In the genomic region with DNA sequence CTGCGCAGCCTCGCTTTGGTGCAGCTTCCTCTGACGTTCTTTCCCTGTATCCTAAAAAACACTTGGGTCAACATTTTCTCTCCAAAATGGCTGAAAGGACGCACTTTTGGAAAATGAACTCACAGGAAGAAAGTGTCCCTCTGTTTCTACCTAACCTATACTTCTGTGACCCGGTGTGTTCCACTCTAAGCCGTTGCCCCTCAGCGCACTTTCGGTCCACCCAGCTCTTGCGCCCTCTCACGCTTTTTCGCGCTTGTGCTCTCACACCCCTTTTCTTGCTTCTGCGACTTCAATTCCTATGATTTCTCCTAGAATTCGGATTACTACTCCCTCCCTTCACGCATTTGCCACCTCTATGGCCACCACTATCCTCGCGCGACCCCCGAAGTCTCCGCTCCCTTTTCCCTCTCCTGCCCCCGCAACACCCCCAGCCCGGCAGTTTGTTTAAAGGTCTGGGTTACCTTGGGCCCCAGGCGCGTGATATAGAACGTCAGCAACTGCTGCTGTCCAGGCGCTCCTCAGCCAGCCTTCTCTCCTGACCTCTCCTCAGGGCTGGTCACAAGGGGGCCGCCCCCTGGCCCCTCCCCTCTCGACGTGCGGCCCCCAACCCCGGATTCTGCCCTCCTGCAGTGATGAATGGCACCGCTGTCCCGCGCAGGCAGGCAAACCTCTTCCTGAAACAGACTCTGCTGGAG, we compare ENCODE assay signal across 1 cellular context.
TF ChIP-seq lines count a peak whose summit lies in the region.

A gene (minus strand): TSS at position 534 of the 695 bp plus-strand sequence. CDS start 909 bp downstream, outside the sequence.

TF ChIP-seq in HEK293, 187 proteins besides CTCF, POLR2A, EP300 and RAD21 (continued from another document):
- TF ChIP-seq ZNF521 (tag by site-specific recombination; IDR thresholded peaks at IDR 0.05) (no peak), KLF1 (tag by site-specific recombination; IDR thresholded peaks at IDR 0.05) (no peak), ZFHX2 (tag by site-specific recombination; conservative IDR thresholded peaks at IDR 0.05) (no peak), ZNF785 (tag by site-specific recombination; IDR thresholded peaks at IDR 0.05) (no peak), ZNF600 (tag by site-specific recombination; IDR thresholded peaks at IDR 0.05) (no peak), BCL11A (tag by site-specific recombination; IDR thresholded peaks at IDR 0.05; ENCODE audit: low read depth) (no peak), SP2 (tag by site-specific recombination; IDR thresholded peaks at IDR 0.05) (peak; percentile 45), ZNF211 (tag by site-specific recombination; IDR thresholded peaks at IDR 0.05; ENCODE audit: low read depth) (no peak), ZNF473 (tag by site-specific recombination; IDR thresholded peaks at IDR 0.05) (no peak), GFI1B (tag by site-specific recombination; IDR thresholded peaks at IDR 0.05) (no peak), ZNF707 (tag by site-specific recombination; IDR thresholded peaks at IDR 0.05) (no peak), ZBTB17 (tag by site-specific recombination; IDR thresholded peaks at IDR 0.05) (no peak), ZNF558 (tag by site-specific recombination; IDR thresholded peaks at IDR 0.05) (no peak), KLF8 (tag by site-specific recombination; IDR thresholded peaks at IDR 0.05) (no peak), ZNF623 (tag by site-specific recombination; IDR thresholded peaks at IDR 0.05) (no peak), ZFP37 (tag by site-specific recombination; IDR thresholded peaks at IDR 0.05) (no peak), IKZF3 (tag by site-specific recombination; IDR thresholded peaks at IDR 0.05) (no peak), SP7 (tag by site-specific recombination; IDR thresholded peaks at IDR 0.05) (no peak), GLIS1 (tag by site-specific recombination; IDR thresholded peaks at IDR 0.05) (peak; percentile 55), ZBTB1 (tag by site-specific recombination; IDR thresholded peaks at IDR 0.05) (no peak), ZNF654 (tag by site-specific recombination; IDR thresholded peaks at IDR 0.05; ENCODE audit: low read depth) (no peak), ZSCAN23 (tag by site-specific recombination; IDR thresholded peaks at IDR 0.05) (no peak), ZEB2 (tag by site-specific recombination; IDR thresholded peaks at IDR 0.05) (no peak), ZNF768 (tag by site-specific recombination; IDR thresholded peaks at IDR 0.05) (no peak), ZBTB20 (tag by site-specific recombination; IDR thresholded peaks at IDR 0.05) (no peak), ZNF776 (tag by site-specific recombination; IDR thresholded peaks at IDR 0.05; ENCODE audit: borderline replicate concordance) (no peak), SALL2 (tag by site-specific recombination; IDR thresholded peaks at IDR 0.05; ENCODE audit: borderline replicate concordance) (no peak), ZNF112 (tag by site-specific recombination; IDR thresholded peaks at IDR 0.05) (no peak), BCL11B (tag by site-specific recombination; IDR thresholded peaks at IDR 0.05; ENCODE audit: low read depth) (no peak), ZNF10 (tag by site-specific recombination; IDR thresholded peaks at IDR 0.05) (no peak), ZNF335 (tag by site-specific recombination; conservative IDR thresholded peaks at IDR 0.05) (peak; percentile 67), TRIM28 (IDR thresholded peaks at IDR 0.05; ENCODE audit: borderline replicate concordance, low read length) (no peak), ZBTB8A (tag by site-specific recombination; IDR thresholded peaks at IDR 0.05) (peak; percentile 21; the same call in 1 of the 2 replicates)
- TF ChIP-seq, protein P1, sequence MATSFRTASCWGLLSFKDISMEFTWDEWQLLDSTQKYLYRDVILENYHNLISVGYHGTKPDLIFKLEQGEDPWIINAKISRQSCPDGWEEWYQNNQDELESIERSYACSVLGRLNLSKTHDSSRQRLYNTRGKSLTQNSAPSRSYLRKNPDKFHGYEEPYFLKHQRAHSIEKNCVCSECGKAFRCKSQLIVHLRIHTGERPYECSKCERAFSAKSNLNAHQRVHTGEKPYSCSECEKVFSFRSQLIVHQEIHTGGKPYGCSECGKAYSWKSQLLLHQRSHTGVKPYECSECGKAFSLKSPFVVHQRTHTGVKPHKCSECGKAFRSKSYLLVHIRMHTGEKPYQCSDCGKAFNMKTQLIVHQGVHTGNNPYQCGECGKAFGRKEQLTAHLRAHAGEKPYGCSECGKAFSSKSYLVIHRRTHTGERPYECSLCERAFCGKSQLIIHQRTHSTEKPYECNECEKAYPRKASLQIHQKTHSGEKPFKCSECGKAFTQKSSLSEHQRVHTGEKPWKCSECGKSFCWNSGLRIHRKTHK (tag by site-specific recombination; IDR thresholded peaks at IDR 0.05): no peak
- TF ChIP-seq, protein P2, sequence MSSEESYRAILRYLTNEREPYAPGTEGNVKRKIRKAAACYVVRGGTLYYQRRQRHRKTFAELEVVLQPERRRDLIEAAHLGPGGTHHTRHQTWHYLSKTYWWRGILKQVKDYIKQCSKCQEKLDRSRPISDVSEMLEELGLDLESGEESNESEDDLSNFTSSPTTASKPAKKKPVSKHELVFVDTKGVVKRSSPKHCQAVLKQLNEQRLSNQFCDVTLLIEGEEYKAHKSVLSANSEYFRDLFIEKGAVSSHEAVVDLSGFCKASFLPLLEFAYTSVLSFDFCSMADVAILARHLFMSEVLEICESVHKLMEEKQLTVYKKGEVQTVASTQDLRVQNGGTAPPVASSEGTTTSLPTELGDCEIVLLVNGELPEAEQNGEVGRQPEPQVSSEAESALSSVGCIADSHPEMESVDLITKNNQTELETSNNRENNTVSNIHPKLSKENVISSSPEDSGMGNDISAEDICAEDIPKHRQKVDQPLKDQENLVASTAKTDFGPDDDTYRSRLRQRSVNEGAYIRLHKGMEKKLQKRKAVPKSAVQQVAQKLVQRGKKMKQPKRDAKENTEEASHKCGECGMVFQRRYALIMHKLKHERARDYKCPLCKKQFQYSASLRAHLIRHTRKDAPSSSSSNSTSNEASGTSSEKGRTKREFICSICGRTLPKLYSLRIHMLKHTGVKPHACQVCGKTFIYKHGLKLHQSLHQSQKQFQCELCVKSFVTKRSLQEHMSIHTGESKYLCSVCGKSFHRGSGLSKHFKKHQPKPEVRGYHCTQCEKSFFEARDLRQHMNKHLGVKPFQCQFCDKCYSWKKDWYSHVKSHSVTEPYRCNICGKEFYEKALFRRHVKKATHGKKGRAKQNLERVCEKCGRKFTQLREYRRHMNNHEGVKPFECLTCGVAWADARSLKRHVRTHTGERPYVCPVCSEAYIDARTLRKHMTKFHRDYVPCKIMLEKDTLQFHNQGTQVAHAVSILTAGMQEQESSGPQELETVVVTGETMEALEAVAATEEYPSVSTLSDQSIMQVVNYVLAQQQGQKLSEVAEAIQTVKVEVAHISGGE (tag by site-specific recombination; conservative IDR thresholded peaks at IDR 0.05; ENCODE audit: low read depth): peak; percentile 41
- TF ChIP-seq, protein P3, sequence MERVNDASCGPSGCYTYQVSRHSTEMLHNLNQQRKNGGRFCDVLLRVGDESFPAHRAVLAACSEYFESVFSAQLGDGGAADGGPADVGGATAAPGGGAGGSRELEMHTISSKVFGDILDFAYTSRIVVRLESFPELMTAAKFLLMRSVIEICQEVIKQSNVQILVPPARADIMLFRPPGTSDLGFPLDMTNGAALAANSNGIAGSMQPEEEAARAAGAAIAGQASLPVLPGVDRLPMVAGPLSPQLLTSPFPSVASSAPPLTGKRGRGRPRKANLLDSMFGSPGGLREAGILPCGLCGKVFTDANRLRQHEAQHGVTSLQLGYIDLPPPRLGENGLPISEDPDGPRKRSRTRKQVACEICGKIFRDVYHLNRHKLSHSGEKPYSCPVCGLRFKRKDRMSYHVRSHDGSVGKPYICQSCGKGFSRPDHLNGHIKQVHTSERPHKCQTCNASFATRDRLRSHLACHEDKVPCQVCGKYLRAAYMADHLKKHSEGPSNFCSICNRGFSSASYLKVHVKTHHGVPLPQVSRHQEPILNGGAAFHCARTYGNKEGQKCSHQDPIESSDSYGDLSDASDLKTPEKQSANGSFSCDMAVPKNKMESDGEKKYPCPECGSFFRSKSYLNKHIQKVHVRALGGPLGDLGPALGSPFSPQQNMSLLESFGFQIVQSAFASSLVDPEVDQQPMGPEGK (tag by site-specific recombination; IDR thresholded peaks at IDR 0.05): 0 out of 2 replicates have a peak, but pooled peaks have one; percentile 23
- TF ChIP-seq, protein P4, sequence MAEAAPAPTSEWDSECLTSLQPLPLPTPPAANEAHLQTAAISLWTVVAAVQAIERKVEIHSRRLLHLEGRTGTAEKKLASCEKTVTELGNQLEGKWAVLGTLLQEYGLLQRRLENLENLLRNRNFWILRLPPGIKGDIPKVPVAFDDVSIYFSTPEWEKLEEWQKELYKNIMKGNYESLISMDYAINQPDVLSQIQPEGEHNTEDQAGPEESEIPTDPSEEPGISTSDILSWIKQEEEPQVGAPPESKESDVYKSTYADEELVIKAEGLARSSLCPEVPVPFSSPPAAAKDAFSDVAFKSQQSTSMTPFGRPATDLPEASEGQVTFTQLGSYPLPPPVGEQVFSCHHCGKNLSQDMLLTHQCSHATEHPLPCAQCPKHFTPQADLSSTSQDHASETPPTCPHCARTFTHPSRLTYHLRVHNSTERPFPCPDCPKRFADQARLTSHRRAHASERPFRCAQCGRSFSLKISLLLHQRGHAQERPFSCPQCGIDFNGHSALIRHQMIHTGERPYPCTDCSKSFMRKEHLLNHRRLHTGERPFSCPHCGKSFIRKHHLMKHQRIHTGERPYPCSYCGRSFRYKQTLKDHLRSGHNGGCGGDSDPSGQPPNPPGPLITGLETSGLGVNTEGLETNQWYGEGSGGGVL (tag by site-specific recombination; IDR thresholded peaks at IDR 0.05): no peak
- TF ChIP-seq, protein P5, sequence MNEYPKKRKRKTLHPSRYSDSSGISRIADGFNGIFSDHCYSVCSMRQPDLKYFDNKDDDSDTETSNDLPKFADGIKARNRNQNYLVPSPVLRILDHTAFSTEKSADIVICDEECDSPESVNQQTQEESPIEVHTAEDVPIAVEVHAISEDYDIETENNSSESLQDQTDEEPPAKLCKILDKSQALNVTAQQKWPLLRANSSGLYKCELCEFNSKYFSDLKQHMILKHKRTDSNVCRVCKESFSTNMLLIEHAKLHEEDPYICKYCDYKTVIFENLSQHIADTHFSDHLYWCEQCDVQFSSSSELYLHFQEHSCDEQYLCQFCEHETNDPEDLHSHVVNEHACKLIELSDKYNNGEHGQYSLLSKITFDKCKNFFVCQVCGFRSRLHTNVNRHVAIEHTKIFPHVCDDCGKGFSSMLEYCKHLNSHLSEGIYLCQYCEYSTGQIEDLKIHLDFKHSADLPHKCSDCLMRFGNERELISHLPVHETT (tag by site-specific recombination; IDR thresholded peaks at IDR 0.05): no peak
- TF ChIP-seq, protein P6, sequence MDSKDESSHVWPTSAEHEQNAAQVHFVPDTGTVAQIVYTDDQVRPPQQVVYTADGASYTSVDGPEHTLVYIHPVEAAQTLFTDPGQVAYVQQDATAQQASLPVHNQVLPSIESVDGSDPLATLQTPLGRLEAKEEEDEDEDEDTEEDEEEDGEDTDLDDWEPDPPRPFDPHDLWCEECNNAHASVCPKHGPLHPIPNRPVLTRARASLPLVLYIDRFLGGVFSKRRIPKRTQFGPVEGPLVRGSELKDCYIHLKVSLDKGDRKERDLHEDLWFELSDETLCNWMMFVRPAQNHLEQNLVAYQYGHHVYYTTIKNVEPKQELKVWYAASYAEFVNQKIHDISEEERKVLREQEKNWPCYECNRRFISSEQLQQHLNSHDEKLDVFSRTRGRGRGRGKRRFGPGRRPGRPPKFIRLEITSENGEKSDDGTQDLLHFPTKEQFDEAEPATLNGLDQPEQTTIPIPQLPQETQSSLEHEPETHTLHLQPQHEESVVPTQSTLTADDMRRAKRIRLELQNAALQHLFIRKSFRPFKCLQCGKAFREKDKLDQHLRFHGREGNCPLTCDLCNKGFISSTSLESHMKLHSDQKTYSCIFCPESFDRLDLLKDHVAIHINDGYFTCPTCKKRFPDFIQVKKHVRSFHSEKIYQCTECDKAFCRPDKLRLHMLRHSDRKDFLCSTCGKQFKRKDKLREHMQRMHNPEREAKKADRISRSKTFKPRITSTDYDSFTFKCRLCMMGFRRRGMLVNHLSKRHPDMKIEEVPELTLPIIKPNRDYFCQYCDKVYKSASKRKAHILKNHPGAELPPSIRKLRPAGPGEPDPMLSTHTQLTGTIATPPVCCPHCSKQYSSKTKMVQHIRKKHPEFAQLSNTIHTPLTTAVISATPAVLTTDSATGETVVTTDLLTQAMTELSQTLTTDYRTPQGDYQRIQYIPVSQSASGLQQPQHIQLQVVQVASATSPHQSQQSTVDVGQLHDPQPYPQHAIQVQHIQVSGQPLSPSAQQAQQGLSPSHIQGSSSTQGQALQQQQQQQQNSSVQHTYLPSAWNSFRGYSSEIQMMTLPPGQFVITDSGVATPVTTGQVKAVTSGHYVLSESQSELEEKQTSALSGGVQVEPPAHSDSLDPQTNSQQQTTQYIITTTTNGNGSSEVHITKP (tag by site-specific recombination; IDR thresholded peaks at IDR 0.05): peak; percentile 19; the same call in 1 of the 2 replicates
- TF ChIP-seq, protein P7, sequence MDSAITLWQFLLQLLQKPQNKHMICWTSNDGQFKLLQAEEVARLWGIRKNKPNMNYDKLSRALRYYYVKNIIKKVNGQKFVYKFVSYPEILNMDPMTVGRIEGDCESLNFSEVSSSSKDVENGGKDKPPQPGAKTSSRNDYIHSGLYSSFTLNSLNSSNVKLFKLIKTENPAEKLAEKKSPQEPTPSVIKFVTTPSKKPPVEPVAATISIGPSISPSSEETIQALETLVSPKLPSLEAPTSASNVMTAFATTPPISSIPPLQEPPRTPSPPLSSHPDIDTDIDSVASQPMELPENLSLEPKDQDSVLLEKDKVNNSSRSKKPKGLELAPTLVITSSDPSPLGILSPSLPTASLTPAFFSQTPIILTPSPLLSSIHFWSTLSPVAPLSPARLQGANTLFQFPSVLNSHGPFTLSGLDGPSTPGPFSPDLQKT (IDR thresholded peaks at IDR 0.05; ENCODE audit: borderline replicate concordance, low read depth, low read length): no peak
TF ChIP-seq in HEK293: peak in this region for 8.
